In the genomic region with DNA sequence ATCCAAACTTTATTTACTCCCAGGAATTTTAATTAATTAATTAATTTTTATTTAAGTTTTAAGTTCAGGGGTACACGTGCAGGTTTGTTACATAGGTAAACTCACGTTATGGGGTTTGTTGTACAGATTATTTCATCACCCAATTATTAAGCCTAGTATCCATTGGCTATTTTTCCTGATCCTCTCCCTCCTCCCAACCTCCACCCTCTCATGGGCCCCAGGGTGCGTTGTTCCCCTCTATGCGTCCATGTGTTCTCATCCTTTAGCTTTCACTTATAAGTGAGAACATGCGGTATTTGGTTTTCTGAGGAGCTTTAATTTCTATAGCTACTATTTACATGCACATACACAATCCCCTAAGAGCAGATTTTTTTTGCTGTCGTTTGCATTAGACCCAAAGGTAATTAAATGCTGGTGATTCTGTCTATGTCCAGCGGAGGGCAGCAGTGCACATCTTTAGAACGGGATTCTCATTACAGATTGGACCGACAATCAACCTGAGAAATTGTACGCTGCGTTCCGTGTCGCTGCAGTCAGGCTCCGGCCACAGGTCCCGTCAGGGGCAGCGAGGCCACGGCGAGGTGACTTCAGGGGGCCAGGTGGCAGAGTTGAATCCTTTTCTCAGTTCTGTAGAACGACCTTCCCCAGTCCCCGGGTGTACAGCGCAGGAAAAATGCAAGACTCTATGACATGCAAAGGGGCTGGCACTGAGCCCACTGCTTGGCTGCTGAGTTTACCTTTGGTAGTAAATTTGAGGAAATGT, we compare ENCODE assay signal across 1 cellular context.
TF ChIP-seq lines count a peak whose summit lies in the region.

No MANE protein-coding gene starts in this region.

TF ChIP-seq in HepG2, 621 proteins besides CTCF, POLR2A, EP300 and RAD21 (continues in another document):
- TF ChIP-seq, protein P1, sequence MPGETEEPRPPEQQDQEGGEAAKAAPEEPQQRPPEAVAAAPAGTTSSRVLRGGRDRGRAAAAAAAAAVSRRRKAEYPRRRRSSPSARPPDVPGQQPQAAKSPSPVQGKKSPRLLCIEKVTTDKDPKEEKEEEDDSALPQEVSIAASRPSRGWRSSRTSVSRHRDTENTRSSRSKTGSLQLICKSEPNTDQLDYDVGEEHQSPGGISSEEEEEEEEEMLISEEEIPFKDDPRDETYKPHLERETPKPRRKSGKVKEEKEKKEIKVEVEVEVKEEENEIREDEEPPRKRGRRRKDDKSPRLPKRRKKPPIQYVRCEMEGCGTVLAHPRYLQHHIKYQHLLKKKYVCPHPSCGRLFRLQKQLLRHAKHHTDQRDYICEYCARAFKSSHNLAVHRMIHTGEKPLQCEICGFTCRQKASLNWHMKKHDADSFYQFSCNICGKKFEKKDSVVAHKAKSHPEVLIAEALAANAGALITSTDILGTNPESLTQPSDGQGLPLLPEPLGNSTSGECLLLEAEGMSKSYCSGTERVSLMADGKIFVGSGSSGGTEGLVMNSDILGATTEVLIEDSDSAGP (CRISPR knock-in tag; IDR thresholded peaks at IDR 0.05; ENCODE audit: borderline replicate concordance), result peak; percentile 41; the same call in 1 of the 2 replicates
- TF ChIP-seq ZNF558 (CRISPR knock-in tag; IDR thresholded peaks at IDR 0.05; ENCODE audit: borderline replicate concordance), result no peak
- TF ChIP-seq, protein P2, sequence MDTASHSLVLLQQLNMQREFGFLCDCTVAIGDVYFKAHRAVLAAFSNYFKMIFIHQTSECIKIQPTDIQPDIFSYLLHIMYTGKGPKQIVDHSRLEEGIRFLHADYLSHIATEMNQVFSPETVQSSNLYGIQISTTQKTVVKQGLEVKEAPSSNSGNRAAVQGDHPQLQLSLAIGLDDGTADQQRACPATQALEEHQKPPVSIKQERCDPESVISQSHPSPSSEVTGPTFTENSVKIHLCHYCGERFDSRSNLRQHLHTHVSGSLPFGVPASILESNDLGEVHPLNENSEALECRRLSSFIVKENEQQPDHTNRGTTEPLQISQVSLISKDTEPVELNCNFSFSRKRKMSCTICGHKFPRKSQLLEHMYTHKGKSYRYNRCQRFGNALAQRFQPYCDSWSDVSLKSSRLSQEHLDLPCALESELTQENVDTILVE (CRISPR knock-in tag; IDR thresholded peaks at IDR 0.05), result no peak
- TF ChIP-seq MAFF (IDR thresholded peaks at IDR 0.05; ENCODE audit: low read depth, low read length), result peak; percentile 69
- peak; percentile 42; the same call in 1 of the 2 replicates for TF ChIP-seq BORCS8-MEF2B (CRISPR knock-in tag; IDR thresholded peaks at IDR 0.05)
- TF ChIP-seq ZNF749 (CRISPR knock-in tag; IDR thresholded peaks at IDR 0.05; ENCODE audit: borderline replicate concordance), result no peak
- TF ChIP-seq RXRA (CRISPR knock-in tag; IDR thresholded peaks at IDR 0.05), result 0 out of 2 replicates have a peak, but pooled peaks have one; percentile 28
- no peak for TF ChIP-seq ONECUT2 (CRISPR knock-in tag; IDR thresholded peaks at IDR 0.05)
- no peak for TF ChIP-seq ZNF841 (CRISPR knock-in tag; IDR thresholded peaks at IDR 0.05; ENCODE audit: borderline replicate concordance)
- no peak for TF ChIP-seq SNRNP70 (IDR thresholded peaks at IDR 0.05; ENCODE audit: low read depth, low read length)
- TF ChIP-seq, protein P3, sequence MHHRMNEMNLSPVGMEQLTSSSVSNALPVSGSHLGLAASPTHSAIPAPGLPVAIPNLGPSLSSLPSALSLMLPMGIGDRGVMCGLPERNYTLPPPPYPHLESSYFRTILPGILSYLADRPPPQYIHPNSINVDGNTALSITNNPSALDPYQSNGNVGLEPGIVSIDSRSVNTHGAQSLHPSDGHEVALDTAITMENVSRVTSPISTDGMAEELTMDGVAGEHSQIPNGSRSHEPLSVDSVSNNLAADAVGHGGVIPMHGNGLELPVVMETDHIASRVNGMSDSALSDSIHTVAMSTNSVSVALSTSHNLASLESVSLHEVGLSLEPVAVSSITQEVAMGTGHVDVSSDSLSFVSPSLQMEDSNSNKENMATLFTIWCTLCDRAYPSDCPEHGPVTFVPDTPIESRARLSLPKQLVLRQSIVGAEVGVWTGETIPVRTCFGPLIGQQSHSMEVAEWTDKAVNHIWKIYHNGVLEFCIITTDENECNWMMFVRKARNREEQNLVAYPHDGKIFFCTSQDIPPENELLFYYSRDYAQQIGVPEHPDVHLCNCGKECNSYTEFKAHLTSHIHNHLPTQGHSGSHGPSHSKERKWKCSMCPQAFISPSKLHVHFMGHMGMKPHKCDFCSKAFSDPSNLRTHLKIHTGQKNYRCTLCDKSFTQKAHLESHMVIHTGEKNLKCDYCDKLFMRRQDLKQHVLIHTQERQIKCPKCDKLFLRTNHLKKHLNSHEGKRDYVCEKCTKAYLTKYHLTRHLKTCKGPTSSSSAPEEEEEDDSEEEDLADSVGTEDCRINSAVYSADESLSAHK (CRISPR knock-in tag; IDR thresholded peaks at IDR 0.05; ENCODE audit: borderline replicate concordance), result no peak
- TF ChIP-seq KAT8 (CRISPR knock-in tag; IDR thresholded peaks at IDR 0.05), result peak; percentile 54; the same call in 1 of the 2 replicates
- TF ChIP-seq NR1H2 (CRISPR knock-in tag; IDR thresholded peaks at IDR 0.05; ENCODE audit: borderline replicate concordance, low read depth), result no peak
- TF ChIP-seq NONO (IDR thresholded peaks at IDR 0.05), result no peak
- TF ChIP-seq NONO (CRISPR knock-in tag; conservative IDR thresholded peaks at IDR 0.05), result 0 out of 2 replicates have a peak, but pooled peaks have one; percentile 39
- no peak for TF ChIP-seq MAZ (IDR thresholded peaks at IDR 0.05; ENCODE audit: borderline replicate concordance, low read depth, low read length)
- TF ChIP-seq MAZ (CRISPR knock-in tag; IDR thresholded peaks at IDR 0.05; ENCODE audit: low read depth), result no peak
- peak; percentile 48; the same call in 1 of the 2 replicates for TF ChIP-seq ZMYM4 (CRISPR knock-in tag; IDR thresholded peaks at IDR 0.05)
- no peak for TF ChIP-seq SETDB1 (CRISPR knock-in tag; IDR thresholded peaks at IDR 0.05; ENCODE audit: borderline replicate concordance)
- TF ChIP-seq ZFP62 (CRISPR knock-in tag; IDR thresholded peaks at IDR 0.05), result no peak
- peak; percentile 47; the same call in 1 of the 2 replicates for TF ChIP-seq ZNF317 (CRISPR knock-in tag; IDR thresholded peaks at IDR 0.05)
- no peak for TF ChIP-seq ZFP36L1 (CRISPR knock-in tag; IDR thresholded peaks at IDR 0.05)
- TF ChIP-seq, protein P4, sequence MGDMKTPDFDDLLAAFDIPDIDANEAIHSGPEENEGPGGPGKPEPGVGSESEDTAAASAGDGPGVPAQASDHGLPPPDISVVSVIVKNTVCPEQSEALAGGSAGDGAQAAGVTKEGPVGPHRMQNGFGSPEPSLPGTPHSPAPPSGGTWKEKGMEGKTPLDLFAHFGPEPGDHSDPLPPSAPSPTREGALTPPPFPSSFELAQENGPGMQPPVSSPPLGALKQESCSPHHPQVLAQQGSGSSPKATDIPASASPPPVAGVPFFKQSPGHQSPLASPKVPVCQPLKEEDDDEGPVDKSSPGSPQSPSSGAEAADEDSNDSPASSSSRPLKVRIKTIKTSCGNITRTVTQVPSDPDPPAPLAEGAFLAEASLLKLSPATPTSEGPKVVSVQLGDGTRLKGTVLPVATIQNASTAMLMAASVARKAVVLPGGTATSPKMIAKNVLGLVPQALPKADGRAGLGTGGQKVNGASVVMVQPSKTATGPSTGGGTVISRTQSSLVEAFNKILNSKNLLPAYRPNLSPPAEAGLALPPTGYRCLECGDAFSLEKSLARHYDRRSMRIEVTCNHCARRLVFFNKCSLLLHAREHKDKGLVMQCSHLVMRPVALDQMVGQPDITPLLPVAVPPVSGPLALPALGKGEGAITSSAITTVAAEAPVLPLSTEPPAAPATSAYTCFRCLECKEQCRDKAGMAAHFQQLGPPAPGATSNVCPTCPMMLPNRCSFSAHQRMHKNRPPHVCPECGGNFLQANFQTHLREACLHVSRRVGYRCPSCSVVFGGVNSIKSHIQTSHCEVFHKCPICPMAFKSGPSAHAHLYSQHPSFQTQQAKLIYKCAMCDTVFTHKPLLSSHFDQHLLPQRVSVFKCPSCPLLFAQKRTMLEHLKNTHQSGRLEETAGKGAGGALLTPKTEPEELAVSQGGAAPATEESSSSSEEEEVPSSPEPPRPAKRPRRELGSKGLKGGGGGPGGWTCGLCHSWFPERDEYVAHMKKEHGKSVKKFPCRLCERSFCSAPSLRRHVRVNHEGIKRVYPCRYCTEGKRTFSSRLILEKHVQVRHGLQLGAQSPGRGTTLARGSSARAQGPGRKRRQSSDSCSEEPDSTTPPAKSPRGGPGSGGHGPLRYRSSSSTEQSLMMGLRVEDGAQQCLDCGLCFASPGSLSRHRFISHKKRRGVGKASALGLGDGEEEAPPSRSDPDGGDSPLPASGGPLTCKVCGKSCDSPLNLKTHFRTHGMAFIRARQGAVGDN (CRISPR knock-in tag; IDR thresholded peaks at IDR 0.05), result peak; percentile 52
- TF ChIP-seq, protein P5, sequence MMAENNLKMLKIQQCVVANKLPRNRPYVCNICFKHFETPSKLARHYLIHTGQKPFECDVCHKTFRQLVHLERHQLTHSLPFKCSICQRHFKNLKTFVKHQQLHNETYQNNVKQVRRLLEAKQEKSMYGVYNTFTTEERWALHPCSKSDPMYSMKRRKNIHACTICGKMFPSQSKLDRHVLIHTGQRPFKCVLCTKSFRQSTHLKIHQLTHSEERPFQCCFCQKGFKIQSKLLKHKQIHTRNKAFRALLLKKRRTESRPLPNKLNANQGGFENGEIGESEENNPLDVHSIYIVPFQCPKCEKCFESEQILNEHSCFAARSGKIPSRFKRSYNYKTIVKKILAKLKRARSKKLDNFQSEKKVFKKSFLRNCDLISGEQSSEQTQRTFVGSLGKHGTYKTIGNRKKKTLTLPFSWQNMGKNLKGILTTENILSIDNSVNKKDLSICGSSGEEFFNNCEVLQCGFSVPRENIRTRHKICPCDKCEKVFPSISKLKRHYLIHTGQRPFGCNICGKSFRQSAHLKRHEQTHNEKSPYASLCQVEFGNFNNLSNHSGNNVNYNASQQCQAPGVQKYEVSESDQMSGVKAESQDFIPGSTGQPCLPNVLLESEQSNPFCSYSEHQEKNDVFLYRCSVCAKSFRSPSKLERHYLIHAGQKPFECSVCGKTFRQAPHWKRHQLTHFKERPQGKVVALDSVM (CRISPR knock-in tag; IDR thresholded peaks at IDR 0.05), result 0 out of 2 replicates have a peak, but pooled peaks have one; percentile 45
- TF ChIP-seq SALL1 (CRISPR knock-in tag; IDR thresholded peaks at IDR 0.05), result peak; percentile 55
- TF ChIP-seq, protein P6, sequence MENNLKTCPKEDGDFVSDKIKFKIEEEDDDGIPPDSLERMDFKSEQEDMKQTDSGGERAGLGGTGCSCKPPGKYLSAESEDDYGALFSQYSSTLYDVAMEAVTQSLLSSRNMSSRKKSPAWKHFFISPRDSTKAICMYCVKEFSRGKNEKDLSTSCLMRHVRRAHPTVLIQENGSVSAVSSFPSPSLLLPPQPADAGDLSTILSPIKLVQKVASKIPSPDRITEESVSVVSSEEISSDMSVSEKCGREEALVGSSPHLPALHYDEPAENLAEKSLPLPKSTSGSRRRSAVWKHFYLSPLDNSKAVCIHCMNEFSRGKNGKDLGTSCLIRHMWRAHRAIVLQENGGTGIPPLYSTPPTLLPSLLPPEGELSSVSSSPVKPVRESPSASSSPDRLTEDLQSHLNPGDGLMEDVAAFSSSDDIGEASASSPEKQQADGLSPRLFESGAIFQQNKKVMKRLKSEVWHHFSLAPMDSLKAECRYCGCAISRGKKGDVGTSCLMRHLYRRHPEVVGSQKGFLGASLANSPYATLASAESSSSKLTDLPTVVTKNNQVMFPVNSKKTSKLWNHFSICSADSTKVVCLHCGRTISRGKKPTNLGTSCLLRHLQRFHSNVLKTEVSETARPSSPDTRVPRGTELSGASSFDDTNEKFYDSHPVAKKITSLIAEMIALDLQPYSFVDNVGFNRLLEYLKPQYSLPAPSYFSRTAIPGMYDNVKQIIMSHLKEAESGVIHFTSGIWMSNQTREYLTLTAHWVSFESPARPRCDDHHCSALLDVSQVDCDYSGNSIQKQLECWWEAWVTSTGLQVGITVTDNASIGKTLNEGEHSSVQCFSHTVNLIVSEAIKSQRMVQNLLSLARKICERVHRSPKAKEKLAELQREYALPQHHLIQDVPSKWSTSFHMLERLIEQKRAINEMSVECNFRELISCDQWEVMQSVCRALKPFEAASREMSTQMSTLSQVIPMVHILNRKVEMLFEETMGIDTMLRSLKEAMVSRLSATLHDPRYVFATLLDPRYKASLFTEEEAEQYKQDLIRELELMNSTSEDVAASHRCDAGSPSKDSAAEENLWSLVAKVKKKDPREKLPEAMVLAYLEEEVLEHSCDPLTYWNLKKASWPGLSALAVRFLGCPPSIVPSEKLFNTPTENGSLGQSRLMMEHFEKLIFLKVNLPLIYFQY (CRISPR knock-in tag; IDR thresholded peaks at IDR 0.05; ENCODE audit: borderline replicate concordance), result no peak
- TF ChIP-seq SMC3 (IDR thresholded peaks at IDR 0.05; ENCODE audit: low read length), result peak; percentile 69
- TF ChIP-seq, protein P7, sequence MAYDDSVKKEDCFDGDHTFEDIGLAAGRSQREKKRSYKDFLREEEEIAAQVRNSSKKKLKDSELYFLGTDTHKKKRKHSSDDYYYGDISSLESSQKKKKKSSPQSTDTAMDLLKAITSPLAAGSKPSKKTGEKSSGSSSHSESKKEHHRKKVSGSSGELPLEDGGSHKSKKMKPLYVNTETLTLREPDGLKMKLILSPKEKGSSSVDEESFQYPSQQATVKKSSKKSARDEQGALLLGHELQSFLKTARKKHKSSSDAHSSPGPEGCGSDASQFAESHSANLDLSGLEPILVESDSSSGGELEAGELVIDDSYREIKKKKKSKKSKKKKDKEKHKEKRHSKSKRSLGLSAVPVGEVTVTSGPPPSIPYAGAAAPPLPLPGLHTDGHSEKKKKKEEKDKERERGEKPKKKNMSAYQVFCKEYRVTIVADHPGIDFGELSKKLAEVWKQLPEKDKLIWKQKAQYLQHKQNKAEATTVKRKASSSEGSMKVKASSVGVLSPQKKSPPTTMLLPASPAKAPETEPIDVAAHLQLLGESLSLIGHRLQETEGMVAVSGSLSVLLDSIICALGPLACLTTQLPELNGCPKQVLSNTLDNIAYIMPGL (CRISPR knock-in tag; IDR thresholded peaks at IDR 0.05; ENCODE audit: borderline replicate concordance in 1 of 2, low read depth in 1 of 2), result peak in 1 of 2 experiments; percentile 37; a peak in 1 of 4 replicates
- TF ChIP-seq, protein P8, sequence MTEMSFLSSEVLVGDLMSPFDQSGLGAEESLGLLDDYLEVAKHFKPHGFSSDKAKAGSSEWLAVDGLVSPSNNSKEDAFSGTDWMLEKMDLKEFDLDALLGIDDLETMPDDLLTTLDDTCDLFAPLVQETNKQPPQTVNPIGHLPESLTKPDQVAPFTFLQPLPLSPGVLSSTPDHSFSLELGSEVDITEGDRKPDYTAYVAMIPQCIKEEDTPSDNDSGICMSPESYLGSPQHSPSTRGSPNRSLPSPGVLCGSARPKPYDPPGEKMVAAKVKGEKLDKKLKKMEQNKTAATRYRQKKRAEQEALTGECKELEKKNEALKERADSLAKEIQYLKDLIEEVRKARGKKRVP (CRISPR knock-in tag; IDR thresholded peaks at IDR 0.05), result 0 out of 4 replicates have a peak, but pooled peaks of 1 of the 2 experiments have one; percentile 35
- TF ChIP-seq MAFK (conservative IDR thresholded peaks at IDR 0.05 in 1 of 2, IDR thresholded peaks at IDR 0.05 in 1 of 2; ENCODE audit: low read length in 2 of 2), result peak; percentile 48 to 68; a peak in 3 of 4 replicates
- TF ChIP-seq, protein P9, sequence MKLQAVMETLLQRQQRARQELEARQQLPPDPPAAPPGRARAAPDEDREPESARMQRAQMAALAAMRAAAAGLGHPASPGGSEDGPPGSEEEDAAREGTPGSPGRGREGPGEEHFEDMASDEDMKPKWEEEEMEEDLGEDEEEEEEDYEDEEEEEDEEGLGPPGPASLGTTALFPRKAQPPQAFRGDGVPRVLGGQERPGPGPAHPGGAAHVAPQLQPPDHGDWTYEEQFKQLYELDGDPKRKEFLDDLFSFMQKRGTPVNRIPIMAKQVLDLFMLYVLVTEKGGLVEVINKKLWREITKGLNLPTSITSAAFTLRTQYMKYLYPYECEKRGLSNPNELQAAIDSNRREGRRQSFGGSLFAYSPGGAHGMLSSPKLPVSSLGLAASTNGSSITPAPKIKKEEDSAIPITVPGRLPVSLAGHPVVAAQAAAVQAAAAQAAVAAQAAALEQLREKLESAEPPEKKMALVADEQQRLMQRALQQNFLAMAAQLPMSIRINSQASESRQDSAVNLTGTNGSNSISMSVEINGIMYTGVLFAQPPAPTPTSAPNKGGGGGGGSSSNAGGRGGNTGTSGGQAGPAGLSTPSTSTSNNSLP (IDR thresholded peaks at IDR 0.05; ENCODE audit: low read depth, low read length), result peak; percentile 81
- TF ChIP-seq ZNF33B (CRISPR knock-in tag; IDR thresholded peaks at IDR 0.05), result 0 out of 2 replicates have a peak, but pooled peaks have one; percentile 44
